In the genomic region with DNA sequence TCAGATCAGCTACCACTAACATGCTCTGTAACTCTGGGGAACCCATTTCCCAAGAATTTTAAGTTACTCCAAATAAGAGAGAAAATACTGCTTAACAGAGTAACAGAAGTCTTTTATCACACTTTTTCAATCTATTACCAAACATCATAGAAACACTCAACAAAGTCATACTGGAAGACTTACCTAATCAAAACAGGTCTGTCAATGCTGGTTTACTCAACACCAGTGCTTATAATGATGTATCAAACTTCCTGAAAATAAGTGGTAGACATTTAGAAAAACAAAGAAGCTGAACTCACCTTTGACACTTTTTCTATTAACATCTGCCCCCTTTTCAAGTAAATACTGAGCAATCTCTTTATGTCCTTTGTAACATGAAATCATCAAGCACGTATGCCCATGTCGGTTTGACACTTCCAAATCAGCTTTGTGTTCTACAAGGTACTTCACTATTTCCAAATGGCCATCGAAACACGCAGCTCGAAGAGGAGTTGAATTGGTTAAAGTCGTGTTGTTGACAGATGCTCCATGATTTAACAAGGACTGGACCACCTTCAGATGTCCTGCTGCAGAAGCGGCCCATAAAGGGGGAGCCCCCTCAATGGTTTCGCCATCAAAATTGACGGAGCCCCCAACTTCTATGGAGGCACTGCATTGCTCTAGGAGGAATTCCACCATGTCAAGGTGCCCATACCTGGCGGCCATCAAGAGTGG, we compare ENCODE assay signal across 8 cellular contexts. TPM values are rescaled to one million over a fixed set of nuclear protein-coding genes. Genes with fewer than 3 reads are reported as not detected.
DNase-seq lines count a peak whose midpoint lies in the region; ATAC-seq and TF ChIP-seq lines count a peak whose summit lies in the region.

No MANE protein-coding gene starts in this region.

- H3K4me1 ChIP-seq in left lung: peaks cover 0 to 60% of the 10 kb centered on the region in 2 donors
- H3K4me1 ChIP-seq in thyroid gland: peaks cover 36 to 38% of the 10 kb centered on the region in 2 donors

- peaks cover 58% of the 10 kb centered on the region for H3K4me1 Mint-ChIP-seq in activated T-cell treated with anti-CD3 and anti-CD28 coated beads, Interleukin-2, amount 50 U/mL, for 24 hours (ENCODE audit: low read depth)
- peaks cover 55% of the 10 kb centered on the region for H3K4me1 Mint-ChIP-seq in activated naive CD8-positive, alpha-beta T cell treated with anti-CD3 and anti-CD28 coated beads for 36 hours

- peaks cover 0 to 18% of the 10 kb centered on the region in 2 donors for H3K36me3 ChIP-seq in left lung
- no peaks in the 10 kb centered on the region for H3K36me3 ChIP-seq in thyroid gland

- ATAC-seq in left lung (no peak), HG02678 (IDR thresholded peaks at IDR 0.05; ENCODE audit: unreplicated experiment) (no peak), HG03521 (IDR thresholded peaks at IDR 0.05; ENCODE audit: unreplicated experiment) (no peak), GM18502 (IDR thresholded peaks at IDR 0.05; ENCODE audit: poor library complexity, unreplicated experiment) (no peak)

- DNase-seq in activated T-cell treated with anti-CD3 and anti-CD28 coated beads, Interleukin-2, amount 50 U/mL, for 24 hours: no peak
- no peak for DNase-seq in activated T-cell treated with anti-CD3 and anti-CD28 coated beads, Interleukin-2, amount 50 U/mL, for 1 hour
- DNase-seq in activated naive CD8-positive, alpha-beta T cell treated with anti-CD3 and anti-CD28 coated beads for 36 hours: no peak
- no peak for DNase-seq in left lung
- DNase-seq in thyroid gland: no peak

- H3K4me3 ChIP-seq in left lung (peak overlapping the region; percentile 69 to 86), thyroid gland (replicated peaks in 1 of 3) (peak overlapping the region; percentile 14 to 69 (median 27))

- H3K9me3 Mint-ChIP-seq in activated T-cell treated with anti-CD3 and anti-CD28 coated beads, Interleukin-2, amount 50 U/mL, for 24 hours: peaks cover 6% of the 10 kb centered on the region
- peaks cover 7% of the 10 kb centered on the region for H3K9me3 Mint-ChIP-seq in activated naive CD8-positive, alpha-beta T cell treated with anti-CD3 and anti-CD28 coated beads for 36 hours

- no peak for TF ChIP-seq POLR2A in thyroid gland (IDR thresholded peaks at IDR 0.05)

- H3K27me3 ChIP-seq in left lung (no peaks in the 10 kb centered on the region), thyroid gland (no peaks in the 10 kb centered on the region)

- peak overlapping the region; percentile 99 for H3K27ac Mint-ChIP-seq in activated T-cell treated with anti-CD3 and anti-CD28 coated beads, Interleukin-2, amount 50 U/mL, for 24 hours
- H3K27ac Mint-ChIP-seq in activated naive CD8-positive, alpha-beta T cell treated with anti-CD3 and anti-CD28 coated beads for 36 hours: peak overlapping the region; percentile 98

- intact Hi-C loops in left lung (cut with DNase I): no loop called here
- intact Hi-C loops in thyroid gland (cut with DNase I): no loop called here

- peak overlapping the region; percentile 99 to 100 for H3K27ac ChIP-seq in left lung
- H3K27ac ChIP-seq in thyroid gland: peak overlapping the region in 2 of 3 donors; percentile 95 to 96

- peak overlapping the region; percentile 96 for H3K4me3 Mint-ChIP-seq in activated T-cell treated with anti-CD3 and anti-CD28 coated beads, Interleukin-2, amount 50 U/mL, for 24 hours
- peak overlapping the region; percentile 97 for H3K4me3 Mint-ChIP-seq in activated naive CD8-positive, alpha-beta T cell treated with anti-CD3 and anti-CD28 coated beads for 36 hours

- TF ChIP-seq CTCF in left lung (IDR thresholded peaks at IDR 0.05): no peak
- TF ChIP-seq CTCF in thyroid gland (IDR thresholded peaks at IDR 0.05): no peak

- H3K9me3 ChIP-seq in left lung (peaks cover 8 to 9% of the 10 kb centered on the region in 2 donors), thyroid gland (no peaks in the 10 kb centered on the region)

- peaks cover 74% of the 10 kb centered on the region for H3K36me3 Mint-ChIP-seq in activated T-cell treated with anti-CD3 and anti-CD28 coated beads, Interleukin-2, amount 50 U/mL, for 24 hours (ENCODE audit: low read depth)
- H3K36me3 Mint-ChIP-seq in activated naive CD8-positive, alpha-beta T cell treated with anti-CD3 and anti-CD28 coated beads for 36 hours: peaks cover 69% of the 10 kb centered on the region

- 49 to 52% methylated on average over 10 of the region's 10 CpGs for WGBS in thyroid gland, 2 donors

- H3K27me3 Mint-ChIP-seq in activated T-cell treated with anti-CD3 and anti-CD28 coated beads, Interleukin-2, amount 50 U/mL, for 24 hours: no peaks in the 10 kb centered on the region
- H3K27me3 Mint-ChIP-seq in activated naive CD8-positive, alpha-beta T cell treated with anti-CD3 and anti-CD28 coated beads for 36 hours: no peaks in the 10 kb centered on the region

RNA-seq across cellular contexts. Expression of gene FEM1C, which starts 1.8 kb away (rescaled TPM):
- 10 to 100 TPM; 14.7 to 15.6 TPM for total RNA-seq in activated naive CD8-positive, alpha-beta T cell treated with anti-CD3 and anti-CD28 coated beads for 36 hours
- total RNA-seq in left lung: 10 to 100 TPM; 22.7 to 28.7 TPM
- 10 to 100 TPM; 10.5 to 19.2 (median 14.2) TPM for total RNA-seq in thyroid gland

RNA-seq across cellular contexts. Expression of gene TICAM2, which starts 59.5 kb away (rescaled TPM):
- 1 to 10 TPM in 1 of 2 experiments, under 1 TPM in 1; 0.82 to 1.1 TPM for total RNA-seq in activated naive CD8-positive, alpha-beta T cell treated with anti-CD3 and anti-CD28 coated beads for 36 hours
- 1 to 10 TPM; 5.4 to 8.6 TPM for total RNA-seq in left lung
- total RNA-seq in thyroid gland: 1 to 10 TPM; 1.1 to 2.0 (median 1.5) TPM
